20 cellular contexts compared by ENCODE assay signal in the genomic region with DNA sequence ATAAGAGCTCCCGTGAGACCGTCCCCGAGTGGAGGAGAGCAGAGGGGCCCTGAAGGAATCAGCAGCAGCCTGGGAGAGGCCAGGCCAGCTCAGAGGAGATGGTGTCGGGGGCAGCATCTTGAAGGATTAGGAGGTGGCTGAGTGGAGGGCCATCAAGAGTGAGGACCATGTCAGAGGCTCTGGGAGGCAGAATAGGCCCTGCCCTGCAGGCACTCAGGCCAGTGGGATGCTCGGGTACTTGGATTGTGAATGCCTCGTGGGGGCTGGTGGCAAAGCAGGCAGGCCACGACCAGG. TPM values are rescaled to one million over a fixed set of nuclear protein-coding genes. Genes with fewer than 3 reads are reported as not detected.
DNase-seq lines count a peak whose midpoint lies in the region; ATAC-seq and TF ChIP-seq lines count a peak whose summit lies in the region.
"Had no signal": no experiment of that assay in that cellular context is flagged by ENCODE, and none has a peak within 500 bp of the region (broad histone marks: within the 10 kb centered on the region; RNA-seq: fewer than 3 reads in every experiment).

No MANE protein-coding gene starts in this region.

- H3K4me1 Mint-ChIP-seq in activated CD4-positive, alpha-beta T cell treated with anti-CD3 and anti-CD28 coated beads, Interleukin-2, amount 10 ng/mL, durations not matched to agents 24 days and 14 days: peaks cover 20% of the 10 kb centered on the region
- peaks cover 22% of the 10 kb centered on the region for H3K4me1 Mint-ChIP-seq in activated naive CD8-positive, alpha-beta T cell treated with anti-CD3 and anti-CD28 coated beads, Interleukin-2, amount 10 ng/mL, durations not matched to agents 7 days and 5 days
- H3K4me1 Mint-ChIP-seq in stimulated activated naive CD8-positive, alpha-beta T cell treated with anti-CD3 and anti-CD28 coated beads, Interleukin-15, amount 100 ng/mL, for 72 hours: peaks cover 50% of the 10 kb centered on the region

- peak overlapping the region; percentile 20 for H3K27ac Mint-ChIP-seq in activated CD4-positive, alpha-beta T cell treated with anti-CD3 and anti-CD28 coated beads, Interleukin-2, amount 10 ng/mL, durations not matched to agents 24 days and 14 days
- peak overlapping the region; percentile 80 for H3K27ac Mint-ChIP-seq in activated naive CD8-positive, alpha-beta T cell treated with anti-CD3 and anti-CD28 coated beads, Interleukin-2, amount 10 ng/mL, durations not matched to agents 7 days and 5 days
- peak overlapping the region; percentile 81 to 83 for H3K27ac Mint-ChIP-seq in stimulated activated naive CD8-positive, alpha-beta T cell treated with anti-CD3 and anti-CD28 coated beads, Interleukin-15, amount 100 ng/mL, for 72 hours
- H3K27ac Mint-ChIP-seq: activated CD4-positive, alpha-beta memory T cell treated with anti-CD3 and anti-CD28 coated beads for 36 hours; mesothelial cell of epicardium; stimulated activated memory B cell treated with anti-CD40 and anti-IgM and Interleukin-4, amounts not matched to agents 10 μg/mL and 1 μg/mL and 100 μg/mL, for 72 hours had no signal

- intact Hi-C loops in activated CD4-positive, alpha-beta T cell treated with anti-CD3 and anti-CD28 coated beads, Interleukin-2, amount 10 ng/mL, durations not matched to agents 24 days and 14 days (cut with micrococcal nuclease): no loop called here
- intact Hi-C loops in lower lobe of right lung (cut with DNase I): loop anchor here (10.0 kb wide), 1 partner anchor 71 kb away; no protein-coding TSS in a partner anchor
- intact Hi-C loops in left colon (cut with DNase I, micrococcal nuclease): no loop called here

- no peak for ATAC-seq in activated naive CD8-positive, alpha-beta T cell treated with anti-CD3 and anti-CD28 coated beads, Interleukin-2, amount 10 ng/mL, durations not matched to agents 7 days and 5 days (ENCODE audit: low read depth)
- ATAC-seq in lower lobe of right lung (no peak), left colon (no peak), GM18907 (IDR thresholded peaks at IDR 0.05; ENCODE audit: unreplicated experiment) (no peak)
- ATAC-seq in stimulated activated naive CD8-positive, alpha-beta T cell treated with anti-CD3 and anti-CD28 coated beads, Interleukin-15, amount 100 ng/mL, for 72 hours: no peak
- ATAC-seq: gastroesophageal sphincter; Right ventricle myocardium inferior; stimulated activated memory B cell treated with anti-CD40 and anti-IgM and Interleukin-4, amounts not matched to agents 10 μg/mL and 1 μg/mL and 100 μg/mL, for 72 hours had no signal

- no peak overlapping the region for H3K4me3 ChIP-seq in lower lobe of right lung
- H3K4me3 ChIP-seq: gastroesophageal sphincter, GM23248 had no signal

- no peak overlapping the region for H3K27ac ChIP-seq in lower lobe of right lung
- H3K27ac ChIP-seq: GM23248 had no signal

- H3K36me3 Mint-ChIP-seq in activated CD4-positive, alpha-beta T cell treated with anti-CD3 and anti-CD28 coated beads, Interleukin-2, amount 10 ng/mL, durations not matched to agents 24 days and 14 days (ENCODE audit: low read depth): peaks cover 17% of the 10 kb centered on the region
- H3K36me3 Mint-ChIP-seq in activated naive CD8-positive, alpha-beta T cell treated with anti-CD3 and anti-CD28 coated beads, Interleukin-2, amount 10 ng/mL, durations not matched to agents 7 days and 5 days: peaks cover 3% of the 10 kb centered on the region

- peaks cover 42% of the 10 kb centered on the region for H3K4me1 ChIP-seq in lower lobe of right lung

- no peaks in the 10 kb centered on the region for H3K9me3 Mint-ChIP-seq in activated CD4-positive, alpha-beta T cell treated with anti-CD3 and anti-CD28 coated beads, Interleukin-2, amount 10 ng/mL, durations not matched to agents 24 days and 14 days
- H3K9me3 Mint-ChIP-seq in activated naive CD8-positive, alpha-beta T cell treated with anti-CD3 and anti-CD28 coated beads, Interleukin-2, amount 10 ng/mL, durations not matched to agents 7 days and 5 days: no peaks in the 10 kb centered on the region
- no peaks in the 10 kb centered on the region for H3K9me3 Mint-ChIP-seq in stimulated activated naive CD8-positive, alpha-beta T cell treated with anti-CD3 and anti-CD28 coated beads, Interleukin-15, amount 100 ng/mL, for 72 hours
- H3K9me3 Mint-ChIP-seq: activated CD4-positive, alpha-beta memory T cell treated with anti-CD3 and anti-CD28 coated beads for 36 hours; mesothelial cell of epicardium; stimulated activated memory B cell treated with anti-CD40 and anti-IgM and Interleukin-4, amounts not matched to agents 10 μg/mL and 1 μg/mL and 100 μg/mL, for 72 hours had no signal

- peaks cover 42% of the 10 kb centered on the region for H3K36me3 ChIP-seq in lower lobe of right lung

- H3K9me3 ChIP-seq in lower lobe of right lung: no peaks in the 10 kb centered on the region
- H3K9me3 ChIP-seq: gastroesophageal sphincter had no signal

- POLR2A ChIA-PET in activated naive CD8-positive, alpha-beta T cell treated with anti-CD3 and anti-CD28 coated beads, Interleukin-2, amount 10 ng/mL, durations not matched to agents 7 days and 5 days (lab: Charles Lee): no interaction called here

- no peaks in the 10 kb centered on the region for H3K27me3 Mint-ChIP-seq in activated CD4-positive, alpha-beta T cell treated with anti-CD3 and anti-CD28 coated beads, Interleukin-2, amount 10 ng/mL, durations not matched to agents 24 days and 14 days
- no peaks in the 10 kb centered on the region for H3K27me3 Mint-ChIP-seq in activated naive CD8-positive, alpha-beta T cell treated with anti-CD3 and anti-CD28 coated beads, Interleukin-2, amount 10 ng/mL, durations not matched to agents 7 days and 5 days
- no peaks in the 10 kb centered on the region for H3K27me3 Mint-ChIP-seq in stimulated activated naive CD8-positive, alpha-beta T cell treated with anti-CD3 and anti-CD28 coated beads, Interleukin-15, amount 100 ng/mL, for 72 hours
- H3K27me3 Mint-ChIP-seq: activated CD4-positive, alpha-beta memory T cell treated with anti-CD3 and anti-CD28 coated beads for 36 hours; stimulated activated memory B cell treated with anti-CD40 and anti-IgM and Interleukin-4, amounts not matched to agents 10 μg/mL and 1 μg/mL and 100 μg/mL, for 72 hours had no signal

- TF ChIP-seq CTCF in lower lobe of right lung (IDR thresholded peaks at IDR 0.05): no peak

- H3K4me3 Mint-ChIP-seq in activated CD4-positive, alpha-beta T cell treated with anti-CD3 and anti-CD28 coated beads, Interleukin-2, amount 10 ng/mL, durations not matched to agents 24 days and 14 days: no peak overlapping the region
- H3K4me3 Mint-ChIP-seq in activated naive CD8-positive, alpha-beta T cell treated with anti-CD3 and anti-CD28 coated beads, Interleukin-2, amount 10 ng/mL, durations not matched to agents 7 days and 5 days: no peak overlapping the region
- H3K4me3 Mint-ChIP-seq in stimulated activated naive CD8-positive, alpha-beta T cell treated with anti-CD3 and anti-CD28 coated beads, Interleukin-15, amount 100 ng/mL, for 72 hours: no peak overlapping the region
- H3K4me3 Mint-ChIP-seq: activated CD4-positive, alpha-beta memory T cell treated with anti-CD3 and anti-CD28 coated beads for 36 hours; mesothelial cell of epicardium; stimulated activated memory B cell treated with anti-CD40 and anti-IgM and Interleukin-4, amounts not matched to agents 10 μg/mL and 1 μg/mL and 100 μg/mL, for 72 hours had no signal

- no peak for DNase-seq in activated CD4-positive, alpha-beta T cell treated with anti-CD3 and anti-CD28 coated beads, Interleukin-2, amount 10 ng/mL, durations not matched to agents 24 days and 14 days
- DNase-seq in activated CD4-positive, alpha-beta T cell treated with anti-CD3 and anti-CD28 coated beads, Interleukin-2, amount 50 U/mL, for 1 hour: no peak
- DNase-seq in activated naive CD8-positive, alpha-beta T cell treated with anti-CD3 and anti-CD28 coated beads, Interleukin-2, amount 10 ng/mL, durations not matched to agents 7 days and 5 days: no peak
- DNase-seq in lower lobe of right lung (peak; percentile 20), left colon (no peak)
- no peak for DNase-seq in stimulated activated naive CD8-positive, alpha-beta T cell treated with anti-CD3 and anti-CD28 coated beads, Interleukin-15, amount 100 ng/mL, for 72 hours
- DNase-seq in stimulated activated CD4-positive, alpha-beta T cell treated with anti-CD3 and anti-CD28 coated beads, Interleukin-15, amount 100 ng/mL, for 24 hours: no peak
- DNase-seq: activated CD4-positive, alpha-beta memory T cell treated with anti-CD3 and anti-CD28 coated beads for 36 hours; activated T-cell treated with anti-CD3 and anti-CD28 coated beads, Interleukin-2, amount 50 U/mL, for 48 hours; GM23248; NCI-H1092 treated with DMSO at 0.1 percent for 48 hours; NCI-H524 treated with DMSO at 0.1 percent for 48 hours; trophoblast cell had no signal

- no peaks in the 10 kb centered on the region for H3K27me3 ChIP-seq in lower lobe of right lung (ENCODE audit: low read depth)
- H3K27me3 ChIP-seq: gastroesophageal sphincter had no signal

RNA-seq across cellular contexts. Expression of gene IL31, which starts 47.7 kb away (rescaled TPM):
- 2.5 TPM in 2 replicates for total RNA-seq in activated CD4-positive, alpha-beta T cell treated with anti-CD3 and anti-CD28 coated beads, Interleukin-2, amount 10 ng/mL, durations not matched to agents 24 days and 14 days
- total RNA-seq in activated naive CD8-positive, alpha-beta T cell treated with anti-CD3 and anti-CD28 coated beads, Interleukin-2, amount 10 ng/mL, durations not matched to agents 7 days and 5 days: not detected
- not detected for total RNA-seq in lower lobe of right lung
- not detected for total RNA-seq in left colon
- total RNA-seq: A172, bronchial epithelial cell, gastroesophageal sphincter, GM23248, mesothelial cell of epicardium, Right ventricle myocardium inferior had no signal

RNA-seq across cellular contexts. Expression of gene MLXIP, which starts 47.7 kb away (rescaled TPM):
- total RNA-seq in activated CD4-positive, alpha-beta T cell treated with anti-CD3 and anti-CD28 coated beads, Interleukin-2, amount 10 ng/mL, durations not matched to agents 24 days and 14 days: 47.6 and 48.0 TPM in 2 replicates
- total RNA-seq in activated naive CD8-positive, alpha-beta T cell treated with anti-CD3 and anti-CD28 coated beads, Interleukin-2, amount 10 ng/mL, durations not matched to agents 7 days and 5 days: 10 to 100 TPM; 61.0 to 61.7 TPM
- total RNA-seq in lower lobe of right lung: 55.9 TPM
- 100 to 1,000 TPM; 125 to 175 TPM for total RNA-seq in left colon

RNA-seq across cellular contexts. Expression of gene LRRC43, which starts 56.6 kb away (rescaled TPM):
- 0.33 TPM in 1 of 2 replicates, not detected in the other for total RNA-seq in activated CD4-positive, alpha-beta T cell treated with anti-CD3 and anti-CD28 coated beads, Interleukin-2, amount 10 ng/mL, durations not matched to agents 24 days and 14 days
- total RNA-seq in activated naive CD8-positive, alpha-beta T cell treated with anti-CD3 and anti-CD28 coated beads, Interleukin-2, amount 10 ng/mL, durations not matched to agents 7 days and 5 days: under 1 TPM in 1 of 2 experiments, not detected in 1; 0.50 TPM
- total RNA-seq in lower lobe of right lung (4.2 TPM), left colon (under 1 TPM; 0.24 to 0.59 TPM)
- total RNA-seq: A172 had no signal

Comparison
In these comparisons a context has a peak if more than half of its experiments do, and no peak if none do; other contexts are left out.
1. H3K27ac Mint-ChIP-seq: peak in every context shown above with its lines; median percentile 82 in stimulated activated naive CD8-positive, alpha-beta T cell treated with anti-CD3 and anti-CD28 coated beads, Interleukin-15, amount 100 ng/mL, for 72 hours; 80 in activated naive CD8-positive, alpha-beta T cell treated with anti-CD3 and anti-CD28 coated beads, Interleukin-2, amount 10 ng/mL, durations not matched to agents 7 days and 5 days; 20 in activated CD4-positive, alpha-beta T cell treated with anti-CD3 and anti-CD28 coated beads, Interleukin-2, amount 10 ng/mL, durations not matched to agents 24 days and 14 days.